Comparison of ENCODE assay signal across 27 cellular contexts in the genomic region with DNA sequence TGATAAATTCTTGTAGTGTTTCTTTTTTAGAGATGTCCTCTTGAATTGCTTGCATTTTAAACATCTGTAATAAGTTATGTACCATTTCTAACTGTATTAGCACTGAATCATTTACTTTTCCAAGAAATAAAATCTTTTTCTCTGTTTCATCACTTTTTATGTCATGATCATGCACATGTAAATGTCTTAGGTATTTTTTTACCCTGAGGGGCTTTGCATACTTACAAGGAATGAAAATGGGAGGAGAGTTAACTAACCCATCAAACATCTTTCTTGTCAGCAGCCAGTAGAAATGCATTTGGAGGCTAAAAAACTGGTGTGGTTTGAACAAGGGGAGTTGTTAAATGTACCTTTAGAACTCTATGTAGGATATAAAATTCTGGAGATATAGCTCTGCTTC.
"Had no signal": no experiment of that assay in that cellular context is flagged by ENCODE, and none has a peak within 500 bp of the region (broad histone marks: within the 10 kb centered on the region; RNA-seq: fewer than 3 reads in every experiment).

No MANE protein-coding gene starts in this region.

- H3K27ac Mint-ChIP-seq: effector memory CD8-positive, alpha-beta T cell; memory B cell; naive B cell; natural killer cell treated with Interleukin-12 subunit alpha and Interleukin-12 subunit beta and Interleukin-15 and Interleukin-18, amount 100 ng/mL, for 72 hours; neural progenitor cell; stimulated activated memory B cell treated with anti-CD40 and anti-IgM and Interleukin-4, amounts not matched to agents 10 μg/mL and 1 μg/mL and 100 μg/mL, for 72 hours; type B pancreatic cell had no signal

- H3K36me3 ChIP-seq: colonic mucosa, esophagus squamous epithelium, gastroesophageal sphincter, heart left ventricle, neural progenitor cell, prostate gland, sigmoid colon, tibial artery had no signal

- H3K4me3 Mint-ChIP-seq: effector memory CD8-positive, alpha-beta T cell; memory B cell; naive B cell; natural killer cell treated with Interleukin-12 subunit alpha and Interleukin-12 subunit beta and Interleukin-15 and Interleukin-18, amount 100 ng/mL, for 72 hours; neural progenitor cell; stimulated activated memory B cell treated with anti-CD40 and anti-IgM and Interleukin-4, amounts not matched to agents 10 μg/mL and 1 μg/mL and 100 μg/mL, for 72 hours; type B pancreatic cell had no signal

- H3K4me3 ChIP-seq: colonic mucosa, esophagus squamous epithelium, gastroesophageal sphincter, heart left ventricle, hepatocyte, lung, mucosa of descending colon, neural progenitor cell, prostate gland, sigmoid colon, testis, tibial artery had no signal

- H3K27me3 ChIP-seq: colonic mucosa, esophagus squamous epithelium, foreskin keratinocyte, gastroesophageal sphincter, heart left ventricle, hepatocyte, neural progenitor cell, sigmoid colon, testis, tibial artery had no signal

- H3K9me3 Mint-ChIP-seq: effector memory CD8-positive, alpha-beta T cell; memory B cell; neural progenitor cell; type B pancreatic cell had no signal

- H3K9ac ChIP-seq: neural progenitor cell, parathyroid adenoma had no signal

- H3K27me3 Mint-ChIP-seq: effector memory CD8-positive, alpha-beta T cell; memory B cell; naive B cell; natural killer cell treated with Interleukin-12 subunit alpha and Interleukin-12 subunit beta and Interleukin-15 and Interleukin-18, amount 100 ng/mL, for 72 hours; stimulated activated memory B cell treated with anti-CD40 and anti-IgM and Interleukin-4, amounts not matched to agents 10 μg/mL and 1 μg/mL and 100 μg/mL, for 72 hours; type B pancreatic cell had no signal

- DNase-seq: colonic mucosa; dermis blood vessel endothelial cell; effector memory CD8-positive, alpha-beta T cell; erythroblast; esophagus squamous epithelium; heart left ventricle; kidney; mucosa of descending colon; naive B cell; right cardiac atrium; sigmoid colon; stimulated activated CD4-positive, alpha-beta T cell treated with anti-CD3 and anti-CD28 coated beads, Interleukin-4, amount 100 ng/mL, for 4 hours; stimulated activated naive CD8-positive, alpha-beta T cell treated with anti-CD3 and anti-CD28 coated beads, Interleukin-15, Interleukin-2, amounts not matched to agents 100 U/mL and 50 U/mL, for 24 hours; substantia nigra; testis; tibial artery had no signal

- H3K27ac ChIP-seq: colonic mucosa, esophagus squamous epithelium, foreskin keratinocyte, gastroesophageal sphincter, heart left ventricle, hepatocyte, neural progenitor cell, parathyroid adenoma, prostate gland, sigmoid colon, testis, tibial artery had no signal

- H3K79me2 ChIP-seq: hepatocyte, parathyroid adenoma had no signal

- H3K4me1 ChIP-seq: colonic mucosa, esophagus squamous epithelium, foreskin keratinocyte, gastroesophageal sphincter, heart left ventricle, neural progenitor cell, parathyroid adenoma, prostate gland, sigmoid colon, testis, tibial artery had no signal

- H3K9me3 ChIP-seq: colonic mucosa, esophagus squamous epithelium, gastroesophageal sphincter, heart left ventricle, mucosa of descending colon, prostate gland, sigmoid colon, testis, tibial artery had no signal

- H3K4me2 ChIP-seq: hepatocyte, neural progenitor cell had no signal

- H3K36me3 Mint-ChIP-seq: memory B cell; naive B cell; natural killer cell treated with Interleukin-12 subunit alpha and Interleukin-12 subunit beta and Interleukin-15 and Interleukin-18, amount 100 ng/mL, for 72 hours; neural progenitor cell; stimulated activated memory B cell treated with anti-CD40 and anti-IgM and Interleukin-4, amounts not matched to agents 10 μg/mL and 1 μg/mL and 100 μg/mL, for 72 hours; type B pancreatic cell had no signal

- H3K4me1 Mint-ChIP-seq: memory B cell; naive B cell; neural progenitor cell; stimulated activated memory B cell treated with anti-CD40 and anti-IgM and Interleukin-4, amounts not matched to agents 10 μg/mL and 1 μg/mL and 100 μg/mL, for 72 hours had no signal

- H2AFZ ChIP-seq: hepatocyte, neural progenitor cell, parathyroid adenoma had no signal
